Comparison of ENCODE assay signal across 22 cellular contexts in genomic region chr22:21694795-21695431, GRCh38.
"Had no signal": no experiment of that assay in that cellular context is flagged by ENCODE, and none has a peak within 500 bp of the region (broad histone marks: within the 10 kb centered on the region; RNA-seq: fewer than 3 reads in every experiment).

No MANE protein-coding gene starts in this region.

- H3K4me3 Mint-ChIP-seq: activated CD4-positive, alpha-beta T cell treated with anti-CD3 and anti-CD28 coated beads, Interleukin-2, amount 10 ng/mL, durations not matched to agents 7 days and 5 days; activated CD8-positive, alpha-beta T cell treated with anti-CD3 and anti-CD28 coated beads, Interleukin-2, amount 10 ng/mL, durations not matched to agents 7 days and 5 days; activated naive CD8-positive, alpha-beta T cell treated with anti-CD3 and anti-CD28 coated beads, Interleukin-2, amount 10 ng/mL, durations not matched to agents 7 days and 5 days; activated T-cell treated with anti-CD3 and anti-CD28 coated beads, Interleukin-2, amount 50 U/mL, for 4 hours; T-cell had no signal

- H3K27me3 Mint-ChIP-seq: activated CD4-positive, alpha-beta T cell treated with anti-CD3 and anti-CD28 coated beads, Interleukin-2, amount 10 ng/mL, durations not matched to agents 7 days and 5 days; activated naive CD8-positive, alpha-beta T cell treated with anti-CD3 and anti-CD28 coated beads, Interleukin-2, amount 10 ng/mL, durations not matched to agents 7 days and 5 days; T-cell had no signal

- H3K9me3 ChIP-seq: body of pancreas, gastrocnemius medialis, heart left ventricle, left ventricle myocardium inferior, neutrophil, sigmoid colon, thyroid gland had no signal

- H3K27ac ChIP-seq: body of pancreas, gastrocnemius medialis, neutrophil, parathyroid adenoma, sigmoid colon, thyroid gland had no signal

- H3K4me3 ChIP-seq: body of pancreas, gastrocnemius medialis, heart left ventricle, left ventricle myocardium inferior, sigmoid colon, thyroid gland had no signal

- H3K9me3 Mint-ChIP-seq: activated CD4-positive, alpha-beta T cell treated with anti-CD3 and anti-CD28 coated beads, Interleukin-2, amount 10 ng/mL, durations not matched to agents 7 days and 5 days; activated naive CD8-positive, alpha-beta T cell treated with anti-CD3 and anti-CD28 coated beads, Interleukin-2, amount 10 ng/mL, durations not matched to agents 7 days and 5 days; activated T-cell treated with anti-CD3 and anti-CD28 coated beads, Interleukin-2, amount 50 U/mL, for 4 hours; T-cell had no signal

- H3K27me3 ChIP-seq: body of pancreas, gastrocnemius medialis, heart left ventricle, neutrophil, sigmoid colon, thyroid gland had no signal

- H3K9ac ChIP-seq: parathyroid adenoma had no signal

- DNase-seq: activated CD4-positive, alpha-beta T cell treated with anti-CD3 and anti-CD28 coated beads, Interleukin-2, amount 10 ng/mL, durations not matched to agents 7 days and 5 days; activated CD4-positive, CD25-positive, alpha-beta regulatory T cell; activated CD8-positive, alpha-beta T cell treated with anti-CD3 and anti-CD28 coated beads, Interleukin-2, amount 10 ng/mL, durations not matched to agents 7 days and 5 days; activated effector memory CD4-positive, alpha-beta T cell treated with anti-CD3 and anti-CD28 coated beads, Interleukin-2, amount 50 U/mL, for 16 hours; activated naive CD8-positive, alpha-beta T cell treated with anti-CD3 and anti-CD28 coated beads, Interleukin-2, amount 10 ng/mL, durations not matched to agents 7 days and 5 days; activated T-cell treated with anti-CD3 and anti-CD28 coated beads, Interleukin-2, amount 50 U/mL, for 4 hours; body of pancreas; caudate nucleus; gastrocnemius medialis; heart left ventricle; left ventricle myocardium inferior; mammary epithelial cell; sigmoid colon; stimulated activated CD4-positive, alpha-beta T cell treated with anti-CD3 and anti-CD28 coated beads, Interleukin-4, amount 100 ng/mL, for 4 hours; stimulated activated naive CD4-positive, alpha-beta T cell; T-cell; T-helper 9 cell; thyroid gland had no signal

- H3K27ac Mint-ChIP-seq: activated CD4-positive, alpha-beta T cell treated with anti-CD3 and anti-CD28 coated beads, Interleukin-2, amount 10 ng/mL, durations not matched to agents 7 days and 5 days; activated naive CD8-positive, alpha-beta T cell treated with anti-CD3 and anti-CD28 coated beads, Interleukin-2, amount 10 ng/mL, durations not matched to agents 7 days and 5 days; T-cell had no signal

- ATAC-seq: activated CD8-positive, alpha-beta T cell treated with anti-CD3 and anti-CD28 coated beads, Interleukin-2, amount 10 ng/mL, durations not matched to agents 7 days and 5 days; activated T-cell treated with anti-CD3 and anti-CD28 coated beads, Interleukin-2, amount 50 U/mL, for 4 hours; body of pancreas; esophagus mucosa; gastrocnemius medialis; heart left ventricle; SK-N-SH treated with all-trans-retinoic acid at 6 μM for 48 hours; T-cell had no signal
